Comparison of ENCODE assay signal across 20 cellular contexts in genomic region chr5:5229405-5229804, GRCh38.
"Had no signal": no experiment of that assay in that cellular context is flagged by ENCODE, and none has a peak within 500 bp of the region (broad histone marks: within the 10 kb centered on the region; RNA-seq: fewer than 3 reads in every experiment).

No MANE protein-coding gene starts in this region.

- H3K9me3 Mint-ChIP-seq: nephron progenitor cell; stimulated activated memory B cell treated with anti-CD40 and anti-IgM and Interleukin-4, amounts not matched to agents 10 μg/mL and 1 μg/mL and 100 μg/mL, for 72 hours had no signal

- H3K36me3 ChIP-seq: spleen, upper lobe of right lung had no signal

- H3K9me3 ChIP-seq: body of pancreas, upper lobe of right lung had no signal

- ATAC-seq: body of pancreas; esophagus mucosa; stimulated activated memory B cell treated with anti-CD40 and anti-IgM and Interleukin-4, amounts not matched to agents 10 μg/mL and 1 μg/mL and 100 μg/mL, for 72 hours; upper lobe of right lung had no signal

- DNase-seq: activated CD4-positive, CD25-positive, alpha-beta regulatory T cell treated with anti-CD3 and anti-CD28 coated beads, Interleukin-2, amount 50 U/mL, for 72 hours; activated CD8-positive, alpha-beta memory T cell treated with anti-CD3 and anti-CD28 coated beads for 24 hours; activated CD8-positive, alpha-beta memory T cell treated with anti-CD3 and anti-CD28 coated beads, Interleukin-2, amount 50 U/mL, for 48 hours; activated effector memory CD4-positive, alpha-beta T cell treated with Interleukin-2 at 50 U/mL for 16 hours; activated naive CD4-positive, alpha-beta T cell treated with anti-CD3 and anti-CD28 coated beads, Interleukin-2, amount 50 U/mL, for 16 hours; activated T-cell treated with anti-CD3 and anti-CD28 coated beads, Interleukin-2, amount 50 U/mL, for 48 hours; body of pancreas; central memory CD4-positive, alpha-beta T cell; effector CD4-positive, alpha-beta T cell; nephron progenitor cell; nucleus accumbens; posterior cingulate gyrus; retina; spleen; stimulated activated CD4-positive, alpha-beta T cell treated with anti-CD3 and anti-CD28 coated beads, Interleukin-4, amount 100 ng/mL, for 4 hours; upper lobe of right lung had no signal

- H3K4me1 Mint-ChIP-seq: nephron progenitor cell; stimulated activated memory B cell treated with anti-CD40 and anti-IgM and Interleukin-4, amounts not matched to agents 10 μg/mL and 1 μg/mL and 100 μg/mL, for 72 hours had no signal

- H3K4me1 ChIP-seq: body of pancreas, spleen, upper lobe of right lung had no signal

- H3K27ac ChIP-seq: body of pancreas, spleen, upper lobe of right lung, VCaP had no signal

- H3K27me3 ChIP-seq: body of pancreas, spleen, upper lobe of right lung had no signal

- H3K27me3 Mint-ChIP-seq: stimulated activated memory B cell treated with anti-CD40 and anti-IgM and Interleukin-4, amounts not matched to agents 10 μg/mL and 1 μg/mL and 100 μg/mL, for 72 hours had no signal

- H3K4me3 Mint-ChIP-seq: nephron progenitor cell; stimulated activated memory B cell treated with anti-CD40 and anti-IgM and Interleukin-4, amounts not matched to agents 10 μg/mL and 1 μg/mL and 100 μg/mL, for 72 hours; T-helper 1 cell treated with Interleukin-12 subunit alpha and Interleukin-12 subunit beta and Interleukin-4 antibody, amounts not matched to agents 30 μg/mL and 1 μg/mL, for 36 hours had no signal

- H3K36me3 Mint-ChIP-seq: stimulated activated memory B cell treated with anti-CD40 and anti-IgM and Interleukin-4, amounts not matched to agents 10 μg/mL and 1 μg/mL and 100 μg/mL, for 72 hours had no signal

- H3K27ac Mint-ChIP-seq: nephron progenitor cell; stimulated activated memory B cell treated with anti-CD40 and anti-IgM and Interleukin-4, amounts not matched to agents 10 μg/mL and 1 μg/mL and 100 μg/mL, for 72 hours; T-helper 1 cell treated with Interleukin-12 subunit alpha and Interleukin-12 subunit beta and Interleukin-4 antibody, amounts not matched to agents 30 μg/mL and 1 μg/mL, for 36 hours had no signal

- H3K4me3 ChIP-seq: body of pancreas, spleen, upper lobe of right lung had no signal
